Comparison of ENCODE assay signal across 9 cellular contexts in genomic region chr11:78078218-78079167, GRCh38. TPM values are rescaled to one million over a fixed set of nuclear protein-coding genes. Genes with fewer than 3 reads are reported as not detected.
DNase-seq lines count a peak whose midpoint lies in the region; ATAC-seq and TF ChIP-seq lines count a peak whose summit lies in the region.
"Had no signal": no experiment of that assay in that cellular context is flagged by ENCODE, and none has a peak within 500 bp of the region (broad histone marks: within the 10 kb centered on the region; RNA-seq: fewer than 3 reads in every experiment).

No MANE protein-coding gene starts in this region.

- H3K36me3 ChIP-seq in PC-3 (ENCODE audit: low read depth, low read length) (0 out of 2 replicates have a peak, but pooled peaks cover 4% of the 10 kb centered on the region), trophoblast cell (ENCODE audit: control insufficient read depth in 1 of 2, insufficient read depth in 2 of 2, low read length in 2 of 2) (peaks cover 6 to 7% of the 10 kb centered on the region in 2 experiments)

- no peak for ATAC-seq in PC-3
- no peak for ATAC-seq in GM21447 (IDR thresholded peaks at IDR 0.05; ENCODE audit: unreplicated experiment)
- ATAC-seq in GM19035 (IDR thresholded peaks at IDR 0.05; ENCODE audit: unreplicated experiment), result no peak

- peaks cover 36% of the 10 kb centered on the region for H4K20me1 ChIP-seq in PC-3 (ENCODE audit: low read length)

- peak overlapping the region; percentile 97 for H4K8ac ChIP-seq in trophoblast cell (ENCODE audit: low read depth, low read length)

- peak overlapping the region; percentile 50 for H3K18ac ChIP-seq in trophoblast cell (ENCODE audit: low read length)

- H3K4ac ChIP-seq in trophoblast cell (ENCODE audit: low read depth, low read length), result peak overlapping the region; percentile 94

- H2BK12ac ChIP-seq in trophoblast cell (ENCODE audit: low read length), result no peak overlapping the region

- no TSS peak for BruUV-seq in PC-3 (replicated peaks; lab: Mats Ljungman, UMichigan)

- H3K27me3 ChIP-seq in PC-3 (ENCODE audit: low read length), result no peaks in the 10 kb centered on the region
- H3K27me3 ChIP-seq in trophoblast cell (ENCODE audit: insufficient read depth, low read length), result no peaks in the 10 kb centered on the region

- H3K9me3 ChIP-seq in PC-3 (ENCODE audit: low read length) (no peaks in the 10 kb centered on the region), trophoblast cell (ENCODE audit: insufficient read depth, low read depth, low read length) (no peaks in the 10 kb centered on the region)

- H3K79me2 ChIP-seq in PC-3 (ENCODE audit: low read length), result peaks cover 62% of the 10 kb centered on the region
- peaks cover 45% of the 10 kb centered on the region for H3K79me2 ChIP-seq in trophoblast cell (ENCODE audit: control insufficient read depth, insufficient read depth, low read length, poor library complexity)

- no peak overlapping the region for H3K23ac ChIP-seq in trophoblast cell (ENCODE audit: low read length)

- H2AK5ac ChIP-seq in trophoblast cell (ENCODE audit: low read length), result no peak overlapping the region

- H3K4me2 ChIP-seq in PC-3 (ENCODE audit: low read length) (peak overlapping the region; percentile 93), trophoblast cell (ENCODE audit: low read length) (peak overlapping the region; percentile 73)

- H2AFZ ChIP-seq in PC-3 (ENCODE audit: low read length), result peak overlapping the region; percentile 96; the same call in 1 of the 2 replicates
- peak overlapping the region; percentile 43 for H2AFZ ChIP-seq in trophoblast cell (ENCODE audit: insufficient read depth, low read length, poor library complexity)

- H3K9ac ChIP-seq in PC-3 (ENCODE audit: low read length) (peak overlapping the region; percentile 93), trophoblast cell (ENCODE audit: low read length) (peak overlapping the region; percentile 69)

- CTCF ChIA-PET in PC-3 (lab: Charles Lee), result interaction anchor here (1.0 kb wide), 1 partner anchor 339 kb away, joined by 3 read pairs; the partner anchor contains the start of gene GAB2

- intact Hi-C loops in PC-3 (cut with micrococcal nuclease), result no loop called here

- no peak for TF ChIP-seq CTCF in PC-3 (conservative IDR thresholded peaks at IDR 0.05; ENCODE audit: low read depth, low read length)

- POLR2A ChIA-PET in PC-3 (lab: Charles Lee; ENCODE audit: unreplicated experiment), result interaction anchor here (0.5 to 0.6 kb wide), 3 partner anchors 71 to 486 kb away, joined by 3 to 10 read pairs (median 3); no protein-coding TSS in a partner anchor

- H3K27ac ChIP-seq in PC-3 (ENCODE audit: low read length) (no peak overlapping the region), epithelial cell of prostate (peak overlapping the region; percentile 58), trophoblast cell (ENCODE audit: low read depth, low read length) (peak overlapping the region; percentile 87)

- no CpG with 5 or more reads among the region's 21 CpGs for WGBS in trophoblast cell (ENCODE audit: extremely low coverage, insufficient coverage, insufficient read length)

- H2BK5ac ChIP-seq in trophoblast cell (ENCODE audit: low read depth, low read length, poor library complexity), result peak overlapping the region; percentile 33

- H3K14ac ChIP-seq in trophoblast cell (ENCODE audit: low read length), result peak overlapping the region; percentile 97

- H3K9me2 ChIP-seq in PC-3 (replicated peaks; ENCODE audit: low read length), result no peaks in the 10 kb centered on the region

- peak overlapping the region; percentile 98 for H2BK120ac ChIP-seq in trophoblast cell (ENCODE audit: insufficient read depth, low read length, poor library complexity)

- peaks cover 47% of the 10 kb centered on the region for H3K79me1 ChIP-seq in trophoblast cell (ENCODE audit: low read length)

- in situ Hi-C loops in ACHN (cut with HindIII; ENCODE audit: low pct_ligation_motif_present, low pct_unique_long_range_greater_than_20kb, low sequenced_read_pairs), result no loop called here

- H4K91ac ChIP-seq in trophoblast cell (ENCODE audit: low read depth, low read length), result peak overlapping the region; percentile 99

- H3K4me1 ChIP-seq in PC-3 (ENCODE audit: insufficient read depth, low read length) (peaks cover 33% of the 10 kb centered on the region), trophoblast cell (ENCODE audit: control insufficient read depth in 1 of 2, insufficient read depth in 2 of 2, low read length in 2 of 2) (peaks cover 16 to 31% of the 10 kb centered on the region in 2 experiments)

- H3K4me3 ChIP-seq in PC-3 (ENCODE audit: low read length), result peak overlapping the region; percentile 86
- peak overlapping the region; percentile 81 for H3K4me3 ChIP-seq in trophoblast cell (ENCODE audit: low read depth, low read length)

- DNase-seq in ELR (ENCODE audit: low read depth), result peak; percentile 12
- no peak for DNase-seq in PC-3
- DNase-seq in epithelial cell of prostate (ENCODE audit: low read depth, low spot score), result no peak
- peak in 1 of 2 donors; percentile 15 for DNase-seq in trophoblast cell
- no peak for DNase-seq in NCI-H524 treated with DMSO at 0.1 percent for 48 hours (lab: John Stamatoyannopoulos, UW)
- no peak for DNase-seq in ACHN

- H3F3A ChIP-seq in PC-3 (ENCODE audit: low read length, unreplicated experiment), result no peaks in the 10 kb centered on the region

- H4K12ac ChIP-seq in trophoblast cell (ENCODE audit: low read depth, low read length), result peak overlapping the region; percentile 11

RNA-seq across cellular contexts. Expression of gene NDUFC2, which starts 1.2 kb away (rescaled TPM):
- 304 and 322 TPM in 2 replicates for total RNA-seq in PC-3 (2014; rRNA removed)
- polyA plus RNA-seq in trophoblast cell (2013), result 648 and 695 TPM in 2 replicates

RNA-seq across cellular contexts. Expression of gene THRSP, which starts 14.8 kb away (rescaled TPM):
- not detected in 2 replicates for total RNA-seq in PC-3 (2014; rRNA removed)
- polyA plus RNA-seq in trophoblast cell (2013), result 0.17 and 0.27 TPM in 2 replicates
- total RNA-seq: lung microvascular endothelial cell had no signal

RNA-seq across cellular contexts. Expression of gene KCTD14, which starts 55.4 kb away (rescaled TPM):
- 1.6 and 3.6 TPM in 2 replicates for total RNA-seq in PC-3 (2014; rRNA removed)
- 44.7 and 47.8 TPM in 2 replicates for polyA plus RNA-seq in trophoblast cell (2013)
- total RNA-seq: lung microvascular endothelial cell had no signal
